Comparison of ENCODE assay signal across 8 cellular contexts in the genomic region with DNA sequence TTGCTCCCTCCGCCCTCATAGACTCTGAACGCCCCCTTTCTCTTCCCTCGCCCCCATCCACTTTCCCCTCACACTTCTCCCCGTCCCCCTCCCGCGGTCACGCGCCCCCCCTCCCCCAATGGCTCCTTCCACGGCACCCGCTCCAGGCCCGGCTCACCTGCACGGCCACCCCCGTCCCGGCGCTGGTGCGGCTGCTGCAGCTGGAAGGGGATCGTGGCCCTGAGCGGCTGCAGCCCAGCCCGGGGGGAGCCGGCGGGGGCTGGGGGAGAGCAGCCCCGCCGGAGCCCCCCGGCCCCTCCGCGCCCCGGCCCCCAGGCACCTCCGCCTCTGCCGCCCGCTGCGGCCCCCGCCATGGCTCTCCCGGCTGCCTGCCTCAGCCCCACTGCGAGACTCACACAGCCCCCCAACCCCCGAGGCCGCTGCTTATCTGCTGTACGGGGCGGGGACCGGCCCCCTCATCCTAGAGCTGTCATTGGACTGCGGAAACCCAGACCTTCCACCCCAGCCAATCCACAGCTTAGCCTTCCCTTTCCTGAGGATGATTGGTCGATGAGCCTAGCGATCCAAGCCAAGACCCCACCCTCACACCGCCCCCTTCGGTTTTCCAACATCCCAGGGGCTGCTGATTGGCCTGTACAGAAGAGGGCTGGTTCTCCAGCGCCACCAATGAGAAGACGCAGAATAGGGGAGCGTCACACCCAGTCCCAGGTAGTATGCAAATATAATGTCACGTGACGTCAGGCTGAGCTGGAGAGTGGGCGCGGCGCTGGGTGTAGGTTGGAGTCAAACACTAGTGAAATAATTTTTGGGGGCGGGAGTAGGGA. TPM values are rescaled to one million over a fixed set of nuclear protein-coding genes. Genes with fewer than 3 reads are reported as not detected.
DNase-seq lines count a peak whose midpoint lies in the region; ATAC-seq, FAIRE-seq and TF ChIP-seq lines count a peak whose summit lies in the region.

A gene with protein sequence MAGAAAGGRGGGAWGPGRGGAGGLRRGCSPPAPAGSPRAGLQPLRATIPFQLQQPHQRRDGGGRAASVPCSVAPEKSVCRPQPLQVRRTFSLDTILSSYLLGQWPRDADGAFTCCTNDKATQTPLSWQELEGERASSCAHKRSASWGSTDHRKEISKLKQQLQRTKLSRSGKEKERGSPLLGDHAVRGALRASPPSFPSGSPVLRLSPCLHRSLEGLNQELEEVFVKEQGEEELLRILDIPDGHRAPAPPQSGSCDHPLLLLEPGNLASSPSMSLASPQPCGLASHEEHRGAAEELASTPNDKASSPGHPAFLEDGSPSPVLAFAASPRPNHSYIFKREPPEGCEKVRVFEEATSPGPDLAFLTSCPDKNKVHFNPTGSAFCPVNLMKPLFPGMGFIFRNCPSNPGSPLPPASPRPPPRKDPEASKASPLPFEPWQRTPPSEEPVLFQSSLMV (minus strand): TSS at position 397 of the 824 bp plus-strand sequence. CDS start 44 bp downstream, at position 353.

- peaks cover 4% of the 10 kb centered on the region for H3F3A ChIP-seq in smooth muscle cell (ENCODE audit: low read depth)

- H3K9ac ChIP-seq in smooth muscle cell (ENCODE audit: low read depth) = peak within 1 kb of the TSS; percentile 52

- peaks cover 16% of the 10 kb centered on the region for H3K4me1 ChIP-seq in smooth muscle cell (ENCODE audit: low read depth)

- H3K9me3 ChIP-seq in WERI-Rb-1 (ENCODE audit: severe bottlenecking) (no peaks in the 10 kb centered on the region), smooth muscle cell (replicated peaks; ENCODE audit: low read depth) (no peaks in the 10 kb centered on the region)

- no peaks in the 10 kb centered on the region for H3K36me3 ChIP-seq in WERI-Rb-1
- no peaks in the 10 kb centered on the region for H3K36me3 ChIP-seq in bronchial epithelial cell (ENCODE audit: control insufficient read depth, insufficient read depth, low read length)
- no peaks in the 10 kb centered on the region for H3K36me3 ChIP-seq in smooth muscle cell (ENCODE audit: low read depth)

- H3K27me3 ChIP-seq in WERI-Rb-1 (ENCODE audit: insufficient read depth, low read depth, severe bottlenecking) = no peaks in the 10 kb centered on the region
- no peaks in the 10 kb centered on the region for H3K27me3 ChIP-seq in bronchial epithelial cell (ENCODE audit: control insufficient read depth, insufficient read depth, low read length)
- peaks cover 12% of the 10 kb centered on the region for H3K27me3 ChIP-seq in smooth muscle cell (ENCODE audit: low read depth)

- no peak for TF ChIP-seq CTCF in WERI-Rb-1 (IDR thresholded peaks at IDR 0.05; ENCODE audit: low read depth, low read length)
- no peak for TF ChIP-seq CTCF in bronchial epithelial cell (IDR thresholded peaks at IDR 0.05; ENCODE audit: insufficient read depth, low read length, severe bottlenecking)
- TF ChIP-seq CTCF in smooth muscle cell (IDR thresholded peaks at IDR 0.05; ENCODE audit: borderline replicate concordance, insufficient read depth, poor library complexity, severe bottlenecking) = no peak

- H3K79me2 ChIP-seq in smooth muscle cell (ENCODE audit: low read depth) = no peaks in the 10 kb centered on the region

- peak within 1 kb of the TSS; percentile 43 for H3K4me3 ChIP-seq in WERI-Rb-1 (ENCODE audit: low read depth, low read length)
- peak within 1 kb of the TSS; percentile 66 for H3K4me3 ChIP-seq in bronchial epithelial cell (ENCODE audit: low read depth, low read length)
- H3K4me3 ChIP-seq in smooth muscle cell = peak within 1 kb of the TSS; percentile 83

- H3K27ac ChIP-seq in WERI-Rb-1 (no peak within 1 kb of the TSS), smooth muscle cell (ENCODE audit: low read depth) (no peak within 1 kb of the TSS)

- WGBS in smooth muscle cell (ENCODE audit: low lambda C conversion rate) = under 1% methylated on average over 22 of the region's 53 CpGs

- H4K20me1 ChIP-seq in smooth muscle cell (ENCODE audit: low read depth) = peaks cover 4% of the 10 kb centered on the region

- FAIRE-seq in bronchial epithelial cell (lab: Jason Lieb, UNC) = no peak

- DNase-seq in AG08395 (ENCODE audit: low spot score) (peak; percentile 100), NCI-H2227 treated with DMSO at 0.1 percent for 48 hours (lab: John Stamatoyannopoulos, UW) (peak; percentile 99), WERI-Rb-1 (peak; percentile 100), bronchial epithelial cell (ENCODE audit: low read depth) (peak; percentile 99), iPS-NIHi7 (ENCODE audit: extremely low spot score) (peak; percentile 100), smooth muscle cell (lab: John Stamatoyannopoulos, UW; ENCODE audit: unreplicated experiment) (peak; percentile 78)

- peak within 1 kb of the TSS; percentile 94 for H3K4me2 ChIP-seq in smooth muscle cell

- H2AFZ ChIP-seq in smooth muscle cell (ENCODE audit: low read depth) = peak within 1 kb of the TSS; percentile 75

- peak; percentile 97 for ATAC-seq in GM18909 (IDR thresholded peaks at IDR 0.05; ENCODE audit: poor library complexity, unreplicated experiment)
- peak; percentile 95 for ATAC-seq in HG03159 (IDR thresholded peaks at IDR 0.05; ENCODE audit: unreplicated experiment)

RNA-seq across cellular contexts. Expression of the gene that starts here (rescaled TPM):
- total RNA-seq in bronchial epithelial cell (0.53 and 1.9 TPM in 2 replicates), smooth muscle cell (4.9 and 7.1 TPM in 2 replicates)
- 6.3 and 8.3 TPM in 2 replicates for polyA plus RNA-seq in smooth muscle cell
